14 cellular contexts compared by ENCODE assay signal in the genomic region with DNA sequence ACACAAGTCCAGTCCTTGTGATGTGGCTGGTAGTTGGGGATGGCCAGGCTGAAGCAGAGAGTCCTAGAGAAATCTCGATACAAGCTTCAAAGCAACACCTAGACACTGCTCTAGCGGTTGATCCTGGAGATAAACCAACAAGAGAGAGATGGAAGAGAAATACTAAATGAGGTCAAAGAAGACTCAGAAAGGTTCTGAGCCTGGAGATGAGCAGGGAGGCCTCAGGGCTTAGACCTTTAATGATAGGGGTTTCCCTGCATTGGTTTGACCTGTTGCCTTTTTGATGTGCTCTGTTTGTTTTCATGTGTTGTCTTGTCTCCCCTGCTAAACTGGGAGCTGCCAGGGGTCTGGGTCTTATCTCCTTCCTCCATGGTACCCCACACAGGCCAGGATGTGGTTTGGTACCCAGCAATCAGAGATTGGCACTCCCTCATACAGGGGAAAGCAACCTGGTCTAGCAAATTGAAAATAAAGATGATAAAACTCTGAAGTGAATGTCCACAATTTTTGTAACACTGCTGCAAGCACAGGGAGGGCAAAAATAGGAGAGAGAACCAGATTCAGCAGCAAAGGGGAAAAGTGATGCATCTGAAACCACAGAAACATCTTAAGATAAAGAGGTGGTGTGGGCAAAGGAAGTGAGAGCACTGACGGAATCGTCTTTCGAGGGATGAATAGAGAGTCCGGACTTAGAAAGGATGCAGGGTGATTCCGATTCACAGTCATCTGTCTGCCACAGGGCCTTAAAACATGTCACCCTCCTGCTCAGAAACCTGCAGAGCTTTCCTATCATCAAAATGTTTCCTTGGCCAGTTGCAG. TPM values are rescaled to one million over a fixed set of nuclear protein-coding genes. Genes with fewer than 3 reads are reported as not detected.
A peak's percentile ranks its signal among the peaks of the same experiment; 100 is the strongest.
DNase-seq lines count a peak whose midpoint lies in the region; ATAC-seq and TF ChIP-seq lines count a peak whose summit lies in the region.
"Had no signal": no experiment of that assay in that cellular context is flagged by ENCODE, and none has a peak within 500 bp of the region (broad histone marks: within the 10 kb centered on the region; RNA-seq: fewer than 3 reads in every experiment).

No MANE protein-coding gene starts in this region.

- no peak for TF ChIP-seq CTCF in A673 (conservative IDR thresholded peaks at IDR 0.05; ENCODE audit: low read depth, low read length)

- no peak overlapping the region for H3K4me3 Mint-ChIP-seq in activated CD4-positive, alpha-beta memory T cell treated with anti-CD3 and anti-CD28 coated beads, Interleukin-2, amount 10 ng/mL, durations not matched to agents 7 days and 5 days
- H3K4me3 Mint-ChIP-seq: memory B cell had no signal

- H3K27me3 Mint-ChIP-seq in activated CD4-positive, alpha-beta memory T cell treated with anti-CD3 and anti-CD28 coated beads, Interleukin-2, amount 10 ng/mL, durations not matched to agents 7 days and 5 days: peaks cover 43% of the 10 kb centered on the region

- peaks cover 26% of the 10 kb centered on the region for H3K27me3 ChIP-seq in A673 (replicated peaks; ENCODE audit: insufficient read depth, low read depth, low read length, poor library complexity)
- H3K27me3 ChIP-seq: cardiac muscle cell, thyroid gland had no signal

- H3K27ac ChIP-seq in A673 (ENCODE audit: low read depth, low read length, poor library complexity, severe bottlenecking): no peak overlapping the region
- H3K27ac ChIP-seq: cardiac muscle cell, thyroid gland had no signal

- DNase-seq in activated CD4-positive, alpha-beta T cell treated with anti-CD3 and anti-CD28 coated beads for 48 hours: peak; percentile 41
- DNase-seq in activated CD4-positive, alpha-beta T cell treated with anti-CD3 and anti-CD28 coated beads, Interleukin-2, amount 50 U/mL, for 1 hour: no peak
- peak; percentile 47 for DNase-seq in activated CD4-positive, alpha-beta memory T cell treated with anti-CD3 and anti-CD28 coated beads, Interleukin-2, amount 10 ng/mL, durations not matched to agents 7 days and 5 days
- peak; percentile 31 for DNase-seq in stimulated activated CD4-positive, alpha-beta T cell treated with anti-CD3 and anti-CD28 coated beads, Interleukin-4, amount 100 ng/mL, for 24 hours
- DNase-seq in A673 (ENCODE audit: low spot score): no peak
- no peak for DNase-seq in NCI-H1092 treated with DMSO at 0.1 percent for 48 hours (lab: John Stamatoyannopoulos, UW)
- DNase-seq in kidney glomerular epithelial cell (lab: John Stamatoyannopoulos, UW): no peak
- DNase-seq: erythroblast, NCI-H146, SW 1271, thyroid gland had no signal

- H3K4me1 ChIP-seq in A673 (ENCODE audit: insufficient read depth, low read length, poor library complexity, severe bottlenecking): no peaks in the 10 kb centered on the region
- H3K4me1 ChIP-seq: thyroid gland had no signal

- peaks cover 64% of the 10 kb centered on the region for H3K4me1 Mint-ChIP-seq in activated CD4-positive, alpha-beta memory T cell treated with anti-CD3 and anti-CD28 coated beads, Interleukin-2, amount 10 ng/mL, durations not matched to agents 7 days and 5 days

- CTCF ChIA-PET in activated CD4-positive, alpha-beta memory T cell treated with anti-CD3 and anti-CD28 coated beads, Interleukin-2, amount 10 ng/mL, durations not matched to agents 7 days and 5 days (lab: Charles Lee): interaction anchor here (0.7 to 1.2 kb wide), 3 partner anchors 9 to 64 kb away, joined by 3 to 8 read pairs (median 4); no protein-coding TSS in a partner anchor
- CTCF ChIA-PET in A673 (lab: Charles Lee): no interaction called here

- no peaks in the 10 kb centered on the region for H3K36me3 Mint-ChIP-seq in activated CD4-positive, alpha-beta memory T cell treated with anti-CD3 and anti-CD28 coated beads, Interleukin-2, amount 10 ng/mL, durations not matched to agents 7 days and 5 days (ENCODE audit: low read depth)
- H3K36me3 Mint-ChIP-seq: memory B cell had no signal

- no TSS peak for BruUV-seq in A673 (replicated peaks; lab: Mats Ljungman, UMichigan)

- H3K9me3 ChIP-seq in A673 (ENCODE audit: low read depth, low read length, poor library complexity, severe bottlenecking): no peaks in the 10 kb centered on the region
- H3K9me3 ChIP-seq: thyroid gland had no signal

- H3K27ac Mint-ChIP-seq in activated CD4-positive, alpha-beta memory T cell treated with anti-CD3 and anti-CD28 coated beads, Interleukin-2, amount 10 ng/mL, durations not matched to agents 7 days and 5 days: peak overlapping the region; percentile 36
- H3K27ac Mint-ChIP-seq: memory B cell had no signal

- intact Hi-C loops in A673 (cut with micrococcal nuclease; ENCODE audit: unreplicated experiment): no loop called here

- no peak overlapping the region for H3K4me3 ChIP-seq in A673 (ENCODE audit: low read depth, low read length, poor library complexity, severe bottlenecking)
- H3K4me3 ChIP-seq: cardiac muscle cell, thyroid gland had no signal

- ATAC-seq in HG02943 (IDR thresholded peaks at IDR 0.05; ENCODE audit: low read depth, unreplicated experiment): peak; percentile 57

- POLR2A ChIA-PET in activated CD4-positive, alpha-beta memory T cell treated with anti-CD3 and anti-CD28 coated beads, Interleukin-2, amount 10 ng/mL, durations not matched to agents 7 days and 5 days (lab: Charles Lee): interaction anchor here (0.6 to 5.0 kb wide), 3 partner anchors 9 to 47 kb away, joined by 4 to 35 read pairs (median 6); no protein-coding TSS in a partner anchor
- POLR2A ChIA-PET in A673 (lab: Charles Lee; ENCODE audit: low non-redundant PET): no interaction called here

- no peaks in the 10 kb centered on the region for H3K9me3 Mint-ChIP-seq in activated CD4-positive, alpha-beta memory T cell treated with anti-CD3 and anti-CD28 coated beads, Interleukin-2, amount 10 ng/mL, durations not matched to agents 7 days and 5 days
- H3K9me3 Mint-ChIP-seq: memory B cell had no signal

- no peaks in the 10 kb centered on the region for H3K36me3 ChIP-seq in A673 (ENCODE audit: insufficient read depth, low read length, poor library complexity, severe bottlenecking)
- H3K36me3 ChIP-seq: cardiac muscle cell, thyroid gland had no signal

RNA-seq across cellular contexts. Expression of gene FFAR2, which starts 3.4 kb away (rescaled TPM):
- not detected for total RNA-seq in activated CD4-positive, alpha-beta memory T cell treated with anti-CD3 and anti-CD28 coated beads, Interleukin-2, amount 10 ng/mL, durations not matched to agents 7 days and 5 days
- not detected in 2 replicates for total RNA-seq in A673 (2021)
- total RNA-seq: cardiac muscle cell had no signal

RNA-seq across cellular contexts. Expression of gene KRTDAP, which starts 38.8 kb away (rescaled TPM):
- not detected for total RNA-seq in activated CD4-positive, alpha-beta memory T cell treated with anti-CD3 and anti-CD28 coated beads, Interleukin-2, amount 10 ng/mL, durations not matched to agents 7 days and 5 days
- total RNA-seq in A673 (2021): not detected in 2 replicates
- total RNA-seq: cardiac muscle cell had no signal

Comparison
In these comparisons a context has a peak if more than half of its experiments do, and no peak if none do; other contexts are left out.
1. DNase-seq: peak in activated CD4-positive, alpha-beta T cell treated with anti-CD3 and anti-CD28 coated beads for 48 hours (single experiment), activated CD4-positive, alpha-beta memory T cell treated with anti-CD3 and anti-CD28 coated beads, Interleukin-2, amount 10 ng/mL, durations not matched to agents 7 days and 5 days (single experiment) and stimulated activated CD4-positive, alpha-beta T cell treated with anti-CD3 and anti-CD28 coated beads, Interleukin-4, amount 100 ng/mL, for 24 hours (single experiment); none in activated CD4-positive, alpha-beta T cell treated with anti-CD3 and anti-CD28 coated beads, Interleukin-2, amount 50 U/mL, for 1 hour (single experiment), A673 (single experiment), NCI-H1092 treated with DMSO at 0.1 percent for 48 hours (single experiment) and kidney glomerular epithelial cell (single experiment).